Comparison of ENCODE assay signal across 1 cellular context in the genomic region with DNA sequence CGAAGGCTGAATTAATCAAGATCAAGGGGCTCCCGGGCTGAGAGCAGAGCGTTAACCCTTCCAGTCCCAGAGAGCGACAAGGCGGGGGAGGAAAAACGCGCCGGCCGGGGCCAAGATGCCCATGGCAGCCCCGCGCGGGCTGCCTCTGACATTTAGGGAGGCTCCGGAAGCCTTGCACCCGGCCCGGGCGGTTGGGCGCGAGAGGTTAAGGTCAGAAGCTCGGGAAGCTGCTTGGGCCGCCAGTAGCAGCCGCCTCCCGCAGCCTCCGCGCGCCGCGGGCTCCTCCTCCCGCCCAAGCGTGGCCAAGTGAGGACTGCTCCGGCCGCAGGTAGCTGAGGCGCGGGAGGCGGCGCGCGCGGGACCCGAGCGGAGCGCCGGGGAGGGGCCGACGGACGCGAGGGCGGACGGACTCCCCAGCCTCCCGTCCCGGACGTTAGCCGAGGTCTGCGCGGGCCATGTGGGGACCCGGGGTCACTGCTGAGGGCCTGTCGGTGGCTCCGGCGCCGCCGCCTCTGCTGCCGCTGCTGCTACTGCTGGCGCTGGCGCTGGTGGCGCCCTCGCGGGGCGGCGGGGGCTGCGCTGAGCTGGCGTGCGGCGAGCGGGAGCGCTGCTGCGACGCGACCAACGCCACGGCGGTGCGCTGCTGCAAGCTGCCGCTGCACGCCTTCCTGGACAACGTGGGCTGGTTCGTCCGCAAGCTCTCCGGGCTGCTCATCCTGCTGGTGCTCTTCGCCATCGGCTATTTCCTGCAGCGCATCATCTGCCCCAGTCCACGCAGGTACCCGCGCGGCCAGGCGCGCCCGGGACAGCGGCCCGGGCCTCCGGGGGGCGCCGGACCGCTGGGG.
TF ChIP-seq lines count a peak whose summit lies in the region.

A gene (plus strand): TSS at position 242 of the 845 bp plus-strand sequence. CDS start 214 bp downstream, at position 456.

TF ChIP-seq in K562, 482 proteins besides CTCF, POLR2A, EP300 and RAD21 (continued from another document and continues in another):
- TF ChIP-seq, protein P1, sequence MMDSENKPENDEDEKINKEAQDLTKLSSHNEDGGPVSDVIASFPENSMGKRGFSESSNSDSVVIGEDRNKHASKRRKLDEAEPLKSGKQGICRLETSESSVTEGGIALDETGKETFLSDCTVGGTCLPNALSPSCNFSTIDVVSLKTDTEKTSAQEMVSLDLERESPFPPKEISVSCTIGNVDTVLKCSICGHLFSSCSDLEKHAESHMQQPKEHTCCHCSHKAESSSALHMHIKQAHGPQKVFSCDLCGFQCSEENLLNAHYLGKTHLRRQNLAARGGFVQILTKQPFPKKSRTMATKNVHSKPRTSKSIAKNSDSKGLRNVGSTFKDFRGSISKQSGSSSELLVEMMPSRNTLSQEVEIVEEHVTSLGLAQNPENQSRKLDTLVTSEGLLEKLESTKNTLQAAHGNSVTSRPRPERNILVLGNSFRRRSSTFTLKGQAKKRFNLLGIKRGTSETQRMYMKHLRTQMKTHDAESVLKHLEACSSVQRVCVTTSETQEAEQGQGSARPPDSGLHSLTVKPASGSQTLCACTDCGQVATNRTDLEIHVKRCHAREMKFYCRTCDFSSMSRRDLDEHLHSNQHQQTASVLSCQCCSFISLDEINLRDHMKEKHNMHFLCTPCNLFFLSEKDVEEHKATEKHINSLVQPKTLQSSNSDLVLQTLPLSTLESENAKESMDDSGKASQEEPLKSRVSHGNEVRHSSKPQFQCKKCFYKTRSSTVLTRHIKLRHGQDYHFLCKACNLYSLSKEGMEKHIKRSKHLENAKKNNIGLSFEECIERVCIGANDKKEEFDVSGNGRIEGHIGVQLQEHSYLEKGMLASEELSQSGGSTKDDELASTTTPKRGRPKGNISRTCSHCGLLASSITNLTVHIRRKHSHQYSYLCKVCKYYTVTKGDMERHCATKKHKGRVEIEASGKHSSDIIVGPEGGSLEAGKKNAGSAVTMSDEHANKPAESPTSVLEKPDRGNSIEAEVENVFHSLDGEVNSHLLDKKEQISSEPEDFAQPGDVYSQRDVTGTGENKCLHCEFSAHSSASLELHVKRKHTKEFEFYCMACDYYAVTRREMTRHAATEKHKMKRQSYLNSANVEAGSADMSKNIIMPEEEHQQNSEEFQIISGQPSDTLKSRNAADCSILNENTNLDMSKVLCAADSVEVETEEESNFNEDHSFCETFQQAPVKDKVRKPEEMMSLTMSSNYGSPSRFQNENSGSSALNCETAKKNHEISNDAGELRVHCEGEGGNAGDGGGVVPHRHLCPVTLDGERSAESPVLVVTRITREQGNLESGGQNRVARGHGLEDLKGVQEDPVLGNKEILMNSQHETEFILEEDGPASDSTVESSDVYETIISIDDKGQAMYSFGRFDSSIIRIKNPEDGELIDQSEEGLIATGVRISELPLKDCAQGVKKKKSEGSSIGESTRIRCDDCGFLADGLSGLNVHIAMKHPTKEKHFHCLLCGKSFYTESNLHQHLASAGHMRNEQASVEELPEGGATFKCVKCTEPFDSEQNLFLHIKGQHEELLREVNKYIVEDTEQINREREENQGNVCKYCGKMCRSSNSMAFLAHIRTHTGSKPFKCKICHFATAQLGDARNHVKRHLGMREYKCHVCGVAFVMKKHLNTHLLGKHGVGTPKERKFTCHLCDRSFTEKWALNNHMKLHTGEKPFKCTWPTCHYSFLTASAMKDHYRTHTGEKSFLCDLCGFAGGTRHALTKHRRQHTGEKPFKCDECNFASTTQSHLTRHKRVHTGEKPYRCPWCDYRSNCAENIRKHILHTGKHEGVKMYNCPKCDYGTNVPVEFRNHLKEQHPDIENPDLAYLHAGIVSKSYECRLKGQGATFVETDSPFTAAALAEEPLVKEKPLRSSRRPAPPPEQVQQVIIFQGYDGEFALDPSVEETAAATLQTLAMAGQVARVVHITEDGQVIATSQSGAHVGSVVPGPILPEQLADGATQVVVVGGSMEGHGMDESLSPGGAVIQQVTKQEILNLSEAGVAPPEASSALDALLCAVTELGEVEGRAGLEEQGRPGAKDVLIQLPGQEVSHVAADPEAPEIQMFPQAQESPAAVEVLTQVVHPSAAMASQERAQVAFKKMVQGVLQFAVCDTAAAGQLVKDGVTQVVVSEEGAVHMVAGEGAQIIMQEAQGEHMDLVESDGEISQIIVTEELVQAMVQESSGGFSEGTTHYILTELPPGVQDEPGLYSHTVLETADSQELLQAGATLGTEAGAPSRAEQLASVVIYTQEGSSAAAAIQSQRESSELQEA (IDR thresholded peaks at IDR 0.05; ENCODE audit: low read depth), result no peak
- TF ChIP-seq MCM2 (IDR thresholded peaks at IDR 0.05; ENCODE audit: low read depth) (no peak), MAZ (CRISPR knock-in tag; conservative IDR thresholded peaks at IDR 0.05 in 1 of 2, IDR thresholded peaks at IDR 0.05 in 1 of 2) (peak; percentile 14 to 78; a peak in 3 of 4 replicates), L3MBTL2 (IDR thresholded peaks at IDR 0.05) (peak; percentile 94), CEBPB (tag; IDR thresholded peaks at IDR 0.05) (no peak), ETV5 (CRISPR knock-in tag; IDR thresholded peaks at IDR 0.05; ENCODE audit: low read depth) (no peak), ZFX (CRISPR knock-in tag; IDR thresholded peaks at IDR 0.05) (peak; percentile 54), CHCHD3 (CRISPR knock-in tag; IDR thresholded peaks at IDR 0.05) (no peak), ZNF586 (CRISPR knock-in tag; conservative IDR thresholded peaks at IDR 0.05) (no peak), ZNF79 (CRISPR knock-in tag; IDR thresholded peaks at IDR 0.05; ENCODE audit: low read depth) (no peak), FOXA3 (CRISPR knock-in tag; conservative IDR thresholded peaks at IDR 0.05 in 1 of 2, IDR thresholded peaks at IDR 0.05 in 1 of 2) (no peak), FOXM1 (IDR thresholded peaks at IDR 0.05; ENCODE audit: low read depth) (peak; percentile 44), FOXM1 (CRISPR knock-in tag; IDR thresholded peaks at IDR 0.05; ENCODE audit: low read depth) (peak; percentile 73; the same call in 1 of the 2 replicates), CBX8 (IDR thresholded peaks at IDR 0.05; ENCODE audit: borderline replicate concordance, extremely low read depth, low read depth, low read length, poor library complexity, severe bottlenecking) (no peak), ARHGAP35 (IDR thresholded peaks at IDR 0.05; ENCODE audit: partially characterized antibody) (no peak), PHTF2 (CRISPR knock-in tag; IDR thresholded peaks at IDR 0.05) (no peak), SAFB (IDR thresholded peaks at IDR 0.05; ENCODE audit: borderline replicate concordance, low read depth, low read length) (no peak), ZNF121 (CRISPR knock-in tag; conservative IDR thresholded peaks at IDR 0.05) (no peak), GTF2F1 (IDR thresholded peaks at IDR 0.05; ENCODE audit: low read depth, low read length) (no peak), NFIX (CRISPR knock-in tag; IDR thresholded peaks at IDR 0.05; ENCODE audit: low read depth) (no peak), NR2C1 (IDR thresholded peaks at IDR 0.05) (no peak), NR2C1 (tag; IDR thresholded peaks at IDR 0.05) (no peak), ETS2 (tag; IDR thresholded peaks at IDR 0.05; ENCODE audit: borderline replicate concordance, poor library complexity, severe bottlenecking) (no peak), ZNF311 (CRISPR knock-in tag; IDR thresholded peaks at IDR 0.05) (no peak), SMARCA4 (IDR thresholded peaks at IDR 0.05) (no peak), FUS (optimal IDR thresholded peaks at IDR 0.05; ENCODE audit: low read depth, low read length) (peak; percentile 92)
- TF ChIP-seq, protein P2, sequence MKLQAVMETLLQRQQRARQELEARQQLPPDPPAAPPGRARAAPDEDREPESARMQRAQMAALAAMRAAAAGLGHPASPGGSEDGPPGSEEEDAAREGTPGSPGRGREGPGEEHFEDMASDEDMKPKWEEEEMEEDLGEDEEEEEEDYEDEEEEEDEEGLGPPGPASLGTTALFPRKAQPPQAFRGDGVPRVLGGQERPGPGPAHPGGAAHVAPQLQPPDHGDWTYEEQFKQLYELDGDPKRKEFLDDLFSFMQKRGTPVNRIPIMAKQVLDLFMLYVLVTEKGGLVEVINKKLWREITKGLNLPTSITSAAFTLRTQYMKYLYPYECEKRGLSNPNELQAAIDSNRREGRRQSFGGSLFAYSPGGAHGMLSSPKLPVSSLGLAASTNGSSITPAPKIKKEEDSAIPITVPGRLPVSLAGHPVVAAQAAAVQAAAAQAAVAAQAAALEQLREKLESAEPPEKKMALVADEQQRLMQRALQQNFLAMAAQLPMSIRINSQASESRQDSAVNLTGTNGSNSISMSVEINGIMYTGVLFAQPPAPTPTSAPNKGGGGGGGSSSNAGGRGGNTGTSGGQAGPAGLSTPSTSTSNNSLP (IDR thresholded peaks at IDR 0.05; ENCODE audit: borderline replicate concordance, low read depth, low read length), result no peak
- TF ChIP-seq, protein P3, sequence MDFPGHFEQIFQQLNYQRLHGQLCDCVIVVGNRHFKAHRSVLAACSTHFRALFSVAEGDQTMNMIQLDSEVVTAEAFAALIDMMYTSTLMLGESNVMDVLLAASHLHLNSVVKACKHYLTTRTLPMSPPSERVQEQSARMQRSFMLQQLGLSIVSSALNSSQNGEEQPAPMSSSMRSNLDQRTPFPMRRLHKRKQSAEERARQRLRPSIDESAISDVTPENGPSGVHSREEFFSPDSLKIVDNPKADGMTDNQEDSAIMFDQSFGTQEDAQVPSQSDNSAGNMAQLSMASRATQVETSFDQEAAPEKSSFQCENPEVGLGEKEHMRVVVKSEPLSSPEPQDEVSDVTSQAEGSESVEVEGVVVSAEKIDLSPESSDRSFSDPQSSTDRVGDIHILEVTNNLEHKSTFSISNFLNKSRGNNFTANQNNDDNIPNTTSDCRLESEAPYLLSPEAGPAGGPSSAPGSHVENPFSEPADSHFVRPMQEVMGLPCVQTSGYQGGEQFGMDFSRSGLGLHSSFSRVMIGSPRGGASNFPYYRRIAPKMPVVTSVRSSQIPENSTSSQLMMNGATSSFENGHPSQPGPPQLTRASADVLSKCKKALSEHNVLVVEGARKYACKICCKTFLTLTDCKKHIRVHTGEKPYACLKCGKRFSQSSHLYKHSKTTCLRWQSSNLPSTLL (IDR thresholded peaks at IDR 0.05), result no peak
- TF ChIP-seq, protein P4, sequence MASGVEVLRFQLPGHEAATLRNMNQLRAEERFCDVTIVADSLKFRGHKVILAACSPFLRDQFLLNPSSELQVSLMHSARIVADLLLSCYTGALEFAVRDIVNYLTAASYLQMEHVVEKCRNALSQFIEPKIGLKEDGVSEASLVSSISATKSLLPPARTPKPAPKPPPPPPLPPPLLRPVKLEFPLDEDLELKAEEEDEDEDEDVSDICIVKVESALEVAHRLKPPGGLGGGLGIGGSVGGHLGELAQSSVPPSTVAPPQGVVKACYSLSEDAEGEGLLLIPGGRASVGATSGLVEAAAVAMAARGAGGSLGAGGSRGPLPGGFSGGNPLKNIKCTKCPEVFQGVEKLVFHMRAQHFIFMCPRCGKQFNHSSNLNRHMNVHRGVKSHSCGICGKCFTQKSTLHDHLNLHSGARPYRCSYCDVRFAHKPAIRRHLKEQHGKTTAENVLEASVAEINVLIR (CRISPR knock-in tag; IDR thresholded peaks at IDR 0.05), result no peak
- TF ChIP-seq, protein P5, sequence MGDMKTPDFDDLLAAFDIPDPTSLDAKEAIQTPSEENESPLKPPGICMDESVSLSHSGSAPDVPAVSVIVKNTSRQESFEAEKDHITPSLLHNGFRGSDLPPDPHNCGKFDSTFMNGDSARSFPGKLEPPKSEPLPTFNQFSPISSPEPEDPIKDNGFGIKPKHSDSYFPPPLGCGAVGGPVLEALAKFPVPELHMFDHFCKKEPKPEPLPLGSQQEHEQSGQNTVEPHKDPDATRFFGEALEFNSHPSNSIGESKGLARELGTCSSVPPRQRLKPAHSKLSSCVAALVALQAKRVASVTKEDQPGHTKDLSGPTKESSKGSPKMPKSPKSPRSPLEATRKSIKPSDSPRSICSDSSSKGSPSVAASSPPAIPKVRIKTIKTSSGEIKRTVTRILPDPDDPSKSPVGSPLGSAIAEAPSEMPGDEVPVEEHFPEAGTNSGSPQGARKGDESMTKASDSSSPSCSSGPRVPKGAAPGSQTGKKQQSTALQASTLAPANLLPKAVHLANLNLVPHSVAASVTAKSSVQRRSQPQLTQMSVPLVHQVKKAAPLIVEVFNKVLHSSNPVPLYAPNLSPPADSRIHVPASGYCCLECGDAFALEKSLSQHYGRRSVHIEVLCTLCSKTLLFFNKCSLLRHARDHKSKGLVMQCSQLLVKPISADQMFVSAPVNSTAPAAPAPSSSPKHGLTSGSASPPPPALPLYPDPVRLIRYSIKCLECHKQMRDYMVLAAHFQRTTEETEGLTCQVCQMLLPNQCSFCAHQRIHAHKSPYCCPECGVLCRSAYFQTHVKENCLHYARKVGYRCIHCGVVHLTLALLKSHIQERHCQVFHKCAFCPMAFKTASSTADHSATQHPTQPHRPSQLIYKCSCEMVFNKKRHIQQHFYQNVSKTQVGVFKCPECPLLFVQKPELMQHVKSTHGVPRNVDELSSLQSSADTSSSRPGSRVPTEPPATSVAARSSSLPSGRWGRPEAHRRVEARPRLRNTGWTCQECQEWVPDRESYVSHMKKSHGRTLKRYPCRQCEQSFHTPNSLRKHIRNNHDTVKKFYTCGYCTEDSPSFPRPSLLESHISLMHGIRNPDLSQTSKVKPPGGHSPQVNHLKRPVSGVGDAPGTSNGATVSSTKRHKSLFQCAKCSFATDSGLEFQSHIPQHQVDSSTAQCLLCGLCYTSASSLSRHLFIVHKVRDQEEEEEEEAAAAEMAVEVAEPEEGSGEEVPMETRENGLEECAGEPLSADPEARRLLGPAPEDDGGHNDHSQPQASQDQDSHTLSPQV (IDR thresholded peaks at IDR 0.05), result 0 out of 2 replicates have a peak, but pooled peaks have one; percentile 32
- TF ChIP-seq, protein P6, sequence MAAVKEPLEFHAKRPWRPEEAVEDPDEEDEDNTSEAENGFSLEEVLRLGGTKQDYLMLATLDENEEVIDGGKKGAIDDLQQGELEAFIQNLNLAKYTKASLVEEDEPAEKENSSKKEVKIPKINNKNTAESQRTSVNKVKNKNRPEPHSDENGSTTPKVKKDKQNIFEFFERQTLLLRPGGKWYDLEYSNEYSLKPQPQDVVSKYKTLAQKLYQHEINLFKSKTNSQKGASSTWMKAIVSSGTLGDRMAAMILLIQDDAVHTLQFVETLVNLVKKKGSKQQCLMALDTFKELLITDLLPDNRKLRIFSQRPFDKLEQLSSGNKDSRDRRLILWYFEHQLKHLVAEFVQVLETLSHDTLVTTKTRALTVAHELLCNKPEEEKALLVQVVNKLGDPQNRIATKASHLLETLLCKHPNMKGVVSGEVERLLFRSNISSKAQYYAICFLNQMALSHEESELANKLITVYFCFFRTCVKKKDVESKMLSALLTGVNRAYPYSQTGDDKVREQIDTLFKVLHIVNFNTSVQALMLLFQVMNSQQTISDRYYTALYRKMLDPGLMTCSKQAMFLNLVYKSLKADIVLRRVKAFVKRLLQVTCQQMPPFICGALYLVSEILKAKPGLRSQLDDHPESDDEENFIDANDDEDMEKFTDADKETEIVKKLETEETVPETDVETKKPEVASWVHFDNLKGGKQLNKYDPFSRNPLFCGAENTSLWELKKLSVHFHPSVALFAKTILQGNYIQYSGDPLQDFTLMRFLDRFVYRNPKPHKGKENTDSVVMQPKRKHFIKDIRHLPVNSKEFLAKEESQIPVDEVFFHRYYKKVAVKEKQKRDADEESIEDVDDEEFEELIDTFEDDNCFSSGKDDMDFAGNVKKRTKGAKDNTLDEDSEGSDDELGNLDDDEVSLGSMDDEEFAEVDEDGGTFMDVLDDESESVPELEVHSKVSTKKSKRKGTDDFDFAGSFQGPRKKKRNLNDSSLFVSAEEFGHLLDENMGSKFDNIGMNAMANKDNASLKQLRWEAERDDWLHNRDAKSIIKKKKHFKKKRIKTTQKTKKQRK (IDR thresholded peaks at IDR 0.05; ENCODE audit: borderline replicate concordance, low read depth, low read length), result no peak
